In genomic region chr12:97946701-97947100, GRCh38 we compare ENCODE assay signal across 7 cellular contexts.
"Had no signal": no experiment of that assay in that cellular context is flagged by ENCODE, and none has a peak within 500 bp of the region (broad histone marks: within the 10 kb centered on the region; RNA-seq: fewer than 3 reads in every experiment).

No MANE protein-coding gene starts in this region.

- FAIRE-seq: HTR-8/SVneo, K562 had no signal

- H3K4me3 ChIP-seq: HAP-1, K562 had no signal

- H3K36me3 ChIP-seq: HAP-1 had no signal

- H3K4me1 ChIP-seq: HAP-1 had no signal

- DNase-seq: GOT3, H7, HFFc6, IMR-90 had no signal

- H3K9me3 ChIP-seq: HAP-1 had no signal

- H3K27ac Mint-ChIP-seq: HFFc6 had no signal

- H3K4me3 Mint-ChIP-seq: HFFc6 had no signal
